ENCODE assay signal across 9 cellular contexts in genomic region chr7:35727571-35727970, GRCh38. TPM values are rescaled to one million over a fixed set of nuclear protein-coding genes. Genes with fewer than 3 reads are reported as not detected.
DNase-seq lines count a peak whose midpoint lies in the region; TF ChIP-seq lines count a peak whose summit lies in the region.
"Had no signal": no experiment of that assay in that cellular context is flagged by ENCODE, and none has a peak within 500 bp of the region (broad histone marks: within the 10 kb centered on the region; RNA-seq: fewer than 3 reads in every experiment).

No MANE protein-coding gene starts in this region.

- no peaks in the 10 kb centered on the region for H3K36me3 ChIP-seq in OCI-LY3 (replicated peaks; ENCODE audit: low read depth, low read length)
- H3K36me3 ChIP-seq in ascending aorta: no peaks in the 10 kb centered on the region
- H3K36me3 ChIP-seq: neutrophil had no signal

- peak overlapping the region; percentile 8; the same call in 1 of the 2 replicates for H2AFZ ChIP-seq in OCI-LY3 (ENCODE audit: low read depth, low read length)

- H3K9ac ChIP-seq in OCI-LY3 (ENCODE audit: low read length): peak overlapping the region; percentile 80; the same call in 1 of the 2 replicates

- peaks cover 73% of the 10 kb centered on the region for H3K4me1 ChIP-seq in OCI-LY3 (ENCODE audit: low read length)
- peaks cover 0 to 4% of the 10 kb centered on the region in 2 donors for H3K4me1 ChIP-seq in ascending aorta

- no peak overlapping the region for H3K4me3 ChIP-seq in OCI-LY3 (ENCODE audit: low read length)
- no peak overlapping the region for H3K4me3 ChIP-seq in fibroblast of the aortic adventitia (ENCODE audit: low read depth, low read length)
- H3K4me3 ChIP-seq in ascending aorta: no peak overlapping the region

- H3K27me3 ChIP-seq in OCI-LY3 (ENCODE audit: low read depth, low read length) (no peaks in the 10 kb centered on the region), ascending aorta (no peaks in the 10 kb centered on the region)
- H3K27me3 ChIP-seq: neutrophil had no signal

- H4K20me1 ChIP-seq in OCI-LY3 (ENCODE audit: insufficient read depth, low read length): no peaks in the 10 kb centered on the region

- TF ChIP-seq CTCF in OCI-LY3 (IDR thresholded peaks at IDR 0.05; ENCODE audit: low read depth, low read length): peak; percentile 30; the same call in 1 of the 2 replicates
- TF ChIP-seq CTCF in fibroblast of the aortic adventitia (IDR thresholded peaks at IDR 0.05; ENCODE audit: insufficient read depth, low read length): no peak
- no peak for TF ChIP-seq CTCF in ascending aorta (IDR thresholded peaks at IDR 0.05)

- H3K27ac ChIP-seq in OCI-LY3 (ENCODE audit: low read length) (peak overlapping the region; percentile 97), ascending aorta (no peak overlapping the region)
- H3K27ac ChIP-seq: neutrophil had no signal

- peak; percentile 44 for TF ChIP-seq POLR2A in GM19099 (IDR thresholded peaks at IDR 0.05; ENCODE audit: extremely low read depth, insufficient read length, low read depth)

- no peaks in the 10 kb centered on the region for H3K79me2 ChIP-seq in OCI-LY3 (ENCODE audit: low read length)

- DNase-seq in GM03348 (ENCODE audit: low spot score) (peak; percentile 48), fibroblast of the aortic adventitia (ENCODE audit: low read depth) (peak; percentile 45), NCI-H2227 treated with DMSO at 0.1 percent for 48 hours (lab: John Stamatoyannopoulos, UW) (no peak), ascending aorta (ENCODE audit: low spot score in 2 of 2) (no peak), LoVo (ENCODE audit: low spot score) (no peak), GM19238 (ENCODE audit: insufficient read length, low spot score) (no peak)

- H3K9me3 ChIP-seq in OCI-LY3 (ENCODE audit: insufficient read depth, low read length) (no peaks in the 10 kb centered on the region), ascending aorta (no peaks in the 10 kb centered on the region)
- H3K9me3 ChIP-seq: neutrophil had no signal

- H3K4me2 ChIP-seq in OCI-LY3 (ENCODE audit: low read length): peak overlapping the region; percentile 93

- intact Hi-C loops in ascending aorta (cut with DNase I): no loop called here

RNA-seq across cellular contexts. Expression of gene HERPUD2, which starts 32.6 kb away (rescaled TPM):
- total RNA-seq in fibroblast of the aortic adventitia (ENCODE audit: low replicate concordance): 11.4 and 26.5 TPM in 2 replicates
- 69.8 TPM for total RNA-seq in ascending aorta

Comparison
In these comparisons a context has a peak if more than half of its experiments do, and no peak if none do; other contexts are left out.
1. DNase-seq: peak in GM03348 (single experiment) and fibroblast of the aortic adventitia (single experiment); none in NCI-H2227 treated with DMSO at 0.1 percent for 48 hours (single experiment), ascending aorta (0 of 2), LoVo (single experiment) and GM19238 (single experiment).